In genomic region chr4:39435875-39436563, GRCh38 we compare ENCODE assay signal across 17 cellular contexts. TPM values are rescaled to one million over a fixed set of nuclear protein-coding genes. Genes with fewer than 3 reads are reported as not detected.
DNase-seq lines count a peak whose midpoint lies in the region; ATAC-seq and TF ChIP-seq lines count a peak whose summit lies in the region.
"Had no signal": no experiment of that assay in that cellular context is flagged by ENCODE, and none has a peak within 500 bp of the region (broad histone marks: within the 10 kb centered on the region; RNA-seq: fewer than 3 reads in every experiment).

No MANE protein-coding gene starts in this region.

- no peaks in the 10 kb centered on the region for H3K79me2 ChIP-seq in PC-3 (ENCODE audit: low read length)

- TF ChIP-seq POLR2A in vagina (IDR thresholded peaks at IDR 0.05) = no peak

- no peak for DNase-seq in GM13977 (ENCODE audit: low spot score)
- no peak for DNase-seq in PC-3
- no peak for DNase-seq in fibroblast of pulmonary artery (ENCODE audit: low read depth)
- no peak for DNase-seq in retinal pigment epithelial cell (ENCODE audit: low read depth)
- DNase-seq in vagina (ENCODE audit: extremely low spot score in 2 of 2) = no peak
- no peak for DNase-seq in RKO (ENCODE audit: low spot score)
- DNase-seq: activated naive CD8-positive, alpha-beta T cell treated with anti-CD3 and anti-CD28 coated beads, Interleukin-2, amount 50 U/mL, for 24 hours; HCEC 1CT; left cardiac atrium; NCI-H1092 treated with DMSO at 0.1 percent for 48 hours; NCI-H510A treated with DMSO at 0.1 percent for 48 hours; nephron progenitor cell; SHP77 treated with DMSO at 0.1 percent for 48 hours; spleen; thyroid gland had no signal

- no peaks in the 10 kb centered on the region for H3F3A ChIP-seq in PC-3 (ENCODE audit: low read length, unreplicated experiment)

- H3K4me3 ChIP-seq in PC-3 (ENCODE audit: low read length) = no peak overlapping the region
- no peak overlapping the region for H3K4me3 ChIP-seq in fibroblast of pulmonary artery (replicated peaks; ENCODE audit: low read depth, low read length)
- H3K4me3 ChIP-seq in retinal pigment epithelial cell (ENCODE audit: low read length) = no peak overlapping the region
- H3K4me3 ChIP-seq in vagina = no peak overlapping the region
- H3K4me3 ChIP-seq: spleen, thyroid gland had no signal

- POLR2A ChIA-PET in PC-3 (lab: Charles Lee; ENCODE audit: unreplicated experiment) = no interaction called here

- ATAC-seq in PC-3 = 0 out of 2 replicates have a peak, but pooled peaks have one; percentile 35
- ATAC-seq in HG02938 (IDR thresholded peaks at IDR 0.05; ENCODE audit: unreplicated experiment) = no peak
- ATAC-seq: activated naive CD8-positive, alpha-beta T cell treated with anti-CD3 and anti-CD28 coated beads, Interleukin-2, amount 50 U/mL, for 24 hours had no signal

- no peak overlapping the region for H3K4me2 ChIP-seq in PC-3 (ENCODE audit: low read length)

- intact Hi-C loops in PC-3 (cut with micrococcal nuclease) (no loop called here), vagina (cut with DNase I) (no loop called here)

- H3K9me2 ChIP-seq in PC-3 (replicated peaks; ENCODE audit: low read length) = no peaks in the 10 kb centered on the region

- H3K27me3 ChIP-seq in PC-3 (ENCODE audit: low read length) (no peaks in the 10 kb centered on the region), vagina (no peaks in the 10 kb centered on the region)
- H3K27me3 ChIP-seq: spleen, thyroid gland had no signal

- H2AFZ ChIP-seq in PC-3 (ENCODE audit: low read length) = no peak overlapping the region

- no peaks in the 10 kb centered on the region for H3K36me3 ChIP-seq in PC-3 (ENCODE audit: low read depth, low read length)
- no peaks in the 10 kb centered on the region for H3K36me3 ChIP-seq in vagina
- H3K36me3 ChIP-seq: spleen, thyroid gland had no signal

- H4K20me1 ChIP-seq in PC-3 (ENCODE audit: low read length) = no peaks in the 10 kb centered on the region

- no peak overlapping the region for H3K9ac ChIP-seq in PC-3 (ENCODE audit: low read length)

- CTCF ChIA-PET in PC-3 (lab: Charles Lee) = interaction anchor here (0.8 kb wide), 1 partner anchor 13 kb away, joined by 3 read pairs; no protein-coding TSS in a partner anchor

- in situ Hi-C loops in GM13977 (cut with MboI; ENCODE audit: low pct_unique_long_range_greater_than_20kb, low sequenced_read_pairs, unreplicated experiment) = loop anchor here (25.0 kb wide), 1 partner anchor 549 kb away; no protein-coding TSS in a partner anchor

- no peaks in the 10 kb centered on the region for H3K9me3 ChIP-seq in PC-3 (ENCODE audit: low read length)
- H3K9me3 ChIP-seq in vagina = no peaks in the 10 kb centered on the region
- H3K9me3 ChIP-seq: spleen, thyroid gland had no signal

- TF ChIP-seq CTCF in GM13977 (IDR thresholded peaks at IDR 0.05; ENCODE audit: extremely low read depth, insufficient read depth, missing control alignments) (peak; percentile 31), PC-3 (conservative IDR thresholded peaks at IDR 0.05; ENCODE audit: low read depth, low read length) (peak; percentile 47), fibroblast of pulmonary artery (IDR thresholded peaks at IDR 0.05; ENCODE audit: low read length, missing control alignments) (peak; percentile 41), retinal pigment epithelial cell (conservative IDR thresholded peaks at IDR 0.05; ENCODE audit: low read depth, low read length) (peak; percentile 16), vagina (IDR thresholded peaks at IDR 0.05) (no peak)

- no peaks in the 10 kb centered on the region for H3K4me1 ChIP-seq in PC-3 (ENCODE audit: insufficient read depth, low read length)
- no peaks in the 10 kb centered on the region for H3K4me1 ChIP-seq in vagina
- H3K4me1 ChIP-seq: spleen, thyroid gland had no signal

- BruUV-seq in PC-3 (replicated peaks; lab: Mats Ljungman, UMichigan) = no TSS peak

- H3K27ac ChIP-seq in PC-3 (ENCODE audit: low read length) = no peak overlapping the region
- H3K27ac ChIP-seq in vagina = no peak overlapping the region
- H3K27ac ChIP-seq: spleen, thyroid gland had no signal

RNA-seq across cellular contexts. Expression of gene RPL9, which starts 22.7 kb away (rescaled TPM):
- 1,291 and 1,298 TPM in 2 replicates for total RNA-seq in PC-3 (2014; rRNA removed)
- 2,100 TPM for total RNA-seq in vagina

RNA-seq across cellular contexts. Expression of gene LIAS, which starts 22.8 kb away (rescaled TPM):
- total RNA-seq in PC-3 (2014; rRNA removed) (6.6 and 8.3 TPM in 2 replicates), vagina (10.1 TPM)

RNA-seq across cellular contexts. Expression of gene KLB, which starts 29.3 kb away (rescaled TPM):
- not detected in 2 replicates for total RNA-seq in PC-3 (2014; rRNA removed)
- 1.2 TPM for total RNA-seq in vagina
- total RNA-seq: glomerular endothelial cell had no signal

Comparison
In these comparisons a context has a peak if more than half of its experiments do, and no peak if none do; other contexts are left out.
1. CTCF ChIP-seq: peak in GM13977 (single experiment), PC-3 (single experiment), fibroblast of pulmonary artery (single experiment) and retinal pigment epithelial cell (single experiment); none in vagina (0 of 3).